26 cellular contexts compared by ENCODE assay signal in genomic region chrX:153184787-153185186, GRCh38. TPM values are rescaled to one million over a fixed set of nuclear protein-coding genes. Genes with fewer than 3 reads are reported as not detected.
"Had no signal": no experiment of that assay in that cellular context is flagged by ENCODE, and none has a peak within 500 bp of the region (broad histone marks: within the 10 kb centered on the region; RNA-seq: fewer than 3 reads in every experiment).

No MANE protein-coding gene starts in this region.

- DNase-seq: activated CD4-positive, alpha-beta T cell treated with anti-CD3 and anti-CD28 coated beads for 4 hours; activated CD8-positive, alpha-beta memory T cell treated with anti-CD3 and anti-CD28 coated beads, Interleukin-2, amount 50 U/mL, for 4 hours; activated CD8-positive, alpha-beta T cell treated with anti-CD3 and anti-CD28 coated beads for 36 hours; activated gamma-delta T cell treated with Interleukin-2 at 50 U/mL for 16 hours; activated naive CD4-positive, alpha-beta T cell treated with anti-CD3 and anti-CD28 coated beads, Interleukin-2, amount 10 ng/mL, durations not matched to agents 7 days and 5 days; activated naive CD8-positive, alpha-beta T cell treated with anti-CD3 and anti-CD28 coated beads, Interleukin-2, amount 10 ng/mL, durations not matched to agents 7 days and 5 days; activated T-cell treated with anti-CD3 and anti-CD28 coated beads, Interleukin-2, amount 50 U/mL, for 72 hours; adrenal gland; anterior cingulate cortex; caudate nucleus; colonic mucosa; Karpas-422; MM.1S; NCI-H1436 treated with DMSO at 0.1 percent for 48 hours; NCI-H187 treated with DMSO at 0.1 percent for 48 hours; NCI-H2171 treated with DMSO at 0.1 percent for 48 hours; NCI-H226; NCI-H82; PC-3; SHP77 had no signal

- H3K27ac ChIP-seq: adrenal gland, colonic mucosa, SJSA1 had no signal

- H3K4me1 ChIP-seq: adrenal gland, colonic mucosa, SJSA1 had no signal

- H3K9me3 ChIP-seq: adrenal gland, colonic mucosa, SJSA1 had no signal

- H3K27me3 ChIP-seq: colonic mucosa, SJSA1 had no signal

- H3K36me3 ChIP-seq: adrenal gland, colonic mucosa, SJSA1 had no signal

- H3K4me3 ChIP-seq: adrenal gland, colonic mucosa, K562, SJSA1 had no signal

- ATAC-seq: activated CD4-positive, CD25-positive, alpha-beta regulatory T cell treated with anti-CD3 and anti-CD28 coated beads, Interleukin-2, amount 50 U/mL, for 24 hours; activated CD8-positive, alpha-beta T cell treated with anti-CD3 and anti-CD28 coated beads for 36 hours; activated T-cell treated with anti-CD3 and anti-CD28 coated beads, Interleukin-2, amount 50 U/mL, for 72 hours; K562; PC-3; SK-N-SH treated with all-trans-retinoic acid at 6 μM for 48 hours had no signal

RNA-seq across cellular contexts. Expression of gene MAGEA1, which starts 5.7 kb away (rescaled TPM):
- total RNA-seq: activated CD8-positive, alpha-beta T cell treated with anti-CD3 and anti-CD28 coated beads for 36 hours; activated naive CD8-positive, alpha-beta T cell treated with anti-CD3 and anti-CD28 coated beads, Interleukin-2, amount 10 ng/mL, durations not matched to agents 7 days and 5 days; activated T-cell treated with anti-CD3 and anti-CD28 coated beads, Interleukin-2, amount 50 U/mL, for 72 hours; activated T-helper 2 cell treated with anti-CD3 and anti-CD28 coated beads, Interferon-gamma antibody, Interleukin-2, Interleukin-4, amounts not matched to agents 10 μg/mL and 5 μg/mL and 100 μg/mL, durations not matched to agents 14 hours and 24 hours and 36 hours; adrenal gland; cerebellum; colonic mucosa; SJSA1 had no signal
